ENCODE assay signal across 37 cellular contexts in the genomic region with DNA sequence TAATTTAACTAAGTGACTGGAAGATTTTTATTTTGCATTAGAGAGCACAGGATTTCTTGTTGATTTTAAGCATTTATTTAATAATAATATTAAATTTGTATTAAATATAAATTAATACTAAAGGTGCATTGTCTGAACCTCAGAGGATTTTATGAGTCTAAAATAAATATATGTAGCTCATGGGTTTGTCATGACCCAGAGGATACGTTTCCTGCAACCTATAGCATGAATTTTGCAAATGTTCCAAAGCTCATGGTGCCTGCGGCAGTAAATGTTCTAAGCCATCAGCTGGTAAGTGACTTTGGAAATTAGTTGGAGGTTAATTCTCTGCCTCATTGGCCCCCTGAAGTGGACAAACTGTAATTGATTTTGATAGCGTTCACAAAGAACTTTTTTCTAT.
"Had no signal": no experiment of that assay in that cellular context is flagged by ENCODE, and none has a peak within 500 bp of the region (broad histone marks: within the 10 kb centered on the region; RNA-seq: fewer than 3 reads in every experiment).

No MANE protein-coding gene starts in this region.

- H3K27me3 ChIP-seq: ascending aorta, cardiac muscle cell had no signal

- H3K9me3 ChIP-seq: ascending aorta had no signal

- H3K36me3 ChIP-seq: ascending aorta, cardiac muscle cell had no signal

- ATAC-seq: activated CD4-positive, alpha-beta T cell treated with anti-CD3 and anti-CD28 coated beads for 36 hours; activated CD4-positive, CD25-positive, alpha-beta regulatory T cell treated with anti-CD3 and anti-CD28 coated beads, Interleukin-2, amount 50 U/mL, for 24 hours; activated CD8-positive, alpha-beta memory T cell treated with anti-CD3 and anti-CD28 coated beads, Interleukin-2, amount 10 ng/mL, durations not matched to agents 7 days and 5 days; activated CD8-positive, alpha-beta T cell treated with anti-CD3 and anti-CD28 coated beads, Interleukin-2, amount 10 ng/mL, durations not matched to agents 7 days and 5 days; activated naive CD8-positive, alpha-beta T cell treated with anti-CD3 and anti-CD28 coated beads, Interleukin-2, amount 50 U/mL, for 24 hours had no signal

- H3K27me3 Mint-ChIP-seq: activated CD4-positive, alpha-beta memory T cell treated with anti-CD3 and anti-CD28 coated beads, Interleukin-2, amount 10 ng/mL, durations not matched to agents 7 days and 5 days; activated CD4-positive, alpha-beta T cell treated with anti-CD3 and anti-CD28 coated beads for 36 hours; activated CD4-positive, alpha-beta T cell treated with anti-CD3 and anti-CD28 coated beads, Interleukin-2, amount 10 ng/mL, durations not matched to agents 7 days and 5 days; activated CD8-positive, alpha-beta memory T cell treated with anti-CD3 and anti-CD28 coated beads, Interleukin-2, amount 10 ng/mL, durations not matched to agents 7 days and 5 days; activated naive CD4-positive, alpha-beta T cell treated with anti-CD3 and anti-CD28 coated beads, Interleukin-2, amount 10 ng/mL, durations not matched to agents 7 days and 5 days; activated naive CD4-positive, alpha-beta T cell treated with anti-CD3 and anti-CD28 coated beads, Interleukin-2, amount 50 U/mL, for 24 hours; activated naive CD8-positive, alpha-beta T cell; activated naive CD8-positive, alpha-beta T cell treated with anti-CD3 and anti-CD28 coated beads, Interleukin-2, amount 10 ng/mL, durations not matched to agents 7 days and 5 days; activated naive CD8-positive, alpha-beta T cell treated with anti-CD3 and anti-CD28 coated beads, Interleukin-2, amount 50 U/mL, for 24 hours; activated T-cell treated with anti-CD3 and anti-CD28 coated beads, Interleukin-2, amount 50 U/mL, for 24 hours; brain; central memory CD8-positive, alpha-beta T cell had no signal

- H3K4me3 ChIP-seq: ascending aorta, cardiac muscle cell had no signal

- H3K4me1 ChIP-seq: ascending aorta had no signal

- H3K4me1 Mint-ChIP-seq: activated CD4-positive, alpha-beta memory T cell treated with anti-CD3 and anti-CD28 coated beads, Interleukin-2, amount 10 ng/mL, durations not matched to agents 7 days and 5 days; activated CD4-positive, alpha-beta T cell treated with anti-CD3 and anti-CD28 coated beads for 36 hours; activated CD4-positive, alpha-beta T cell treated with anti-CD3 and anti-CD28 coated beads, Interleukin-2, amount 10 ng/mL, durations not matched to agents 7 days and 5 days; activated CD8-positive, alpha-beta memory T cell treated with anti-CD3 and anti-CD28 coated beads, Interleukin-2, amount 10 ng/mL, durations not matched to agents 7 days and 5 days; activated naive CD4-positive, alpha-beta T cell treated with anti-CD3 and anti-CD28 coated beads, Interleukin-2, amount 10 ng/mL, durations not matched to agents 7 days and 5 days; activated naive CD4-positive, alpha-beta T cell treated with anti-CD3 and anti-CD28 coated beads, Interleukin-2, amount 50 U/mL, for 24 hours; activated naive CD8-positive, alpha-beta T cell treated with anti-CD3 and anti-CD28 coated beads, Interleukin-2, amount 10 ng/mL, durations not matched to agents 7 days and 5 days; activated naive CD8-positive, alpha-beta T cell treated with anti-CD3 and anti-CD28 coated beads, Interleukin-2, amount 50 U/mL, for 24 hours; brain; central memory CD8-positive, alpha-beta T cell had no signal

- H3K27ac Mint-ChIP-seq: activated CD4-positive, alpha-beta memory T cell treated with anti-CD3 and anti-CD28 coated beads, Interleukin-2, amount 10 ng/mL, durations not matched to agents 7 days and 5 days; activated CD4-positive, alpha-beta T cell treated with anti-CD3 and anti-CD28 coated beads for 36 hours; activated CD4-positive, alpha-beta T cell treated with anti-CD3 and anti-CD28 coated beads, Interleukin-2, amount 10 ng/mL, durations not matched to agents 7 days and 5 days; activated CD8-positive, alpha-beta memory T cell treated with anti-CD3 and anti-CD28 coated beads, Interleukin-2, amount 10 ng/mL, durations not matched to agents 7 days and 5 days; activated CD8-positive, alpha-beta T cell treated with anti-CD3 and anti-CD28 coated beads, Interleukin-2, amount 10 ng/mL, durations not matched to agents 7 days and 5 days; activated naive CD4-positive, alpha-beta T cell treated with anti-CD3 and anti-CD28 coated beads, Interleukin-2, amount 10 ng/mL, durations not matched to agents 7 days and 5 days; activated naive CD4-positive, alpha-beta T cell treated with anti-CD3 and anti-CD28 coated beads, Interleukin-2, amount 50 U/mL, for 24 hours; activated naive CD8-positive, alpha-beta T cell; activated naive CD8-positive, alpha-beta T cell treated with anti-CD3 and anti-CD28 coated beads, Interleukin-2, amount 10 ng/mL, durations not matched to agents 7 days and 5 days; activated naive CD8-positive, alpha-beta T cell treated with anti-CD3 and anti-CD28 coated beads, Interleukin-2, amount 50 U/mL, for 24 hours; activated T-cell treated with anti-CD3 and anti-CD28 coated beads, Interleukin-2, amount 50 U/mL, for 24 hours; activated T-helper 2 cell treated with anti-CD3 and anti-CD28 coated beads, Interferon-gamma antibody, Interleukin-2, Interleukin-4, amounts not matched to agents 10 μg/mL and 5 μg/mL and 100 μg/mL, durations not matched to agents 14 hours and 24 hours and 36 hours; brain; T-helper 1 cell treated with Interleukin-12 subunit alpha and Interleukin-12 subunit beta and Interleukin-4 antibody, amounts not matched to agents 30 μg/mL and 1 μg/mL, for 36 hours; T-helper 2 cell treated with Interferon-gamma antibody and Interleukin-4, amounts not matched to agents 5 μg/mL and 100 μg/mL, for 36 hours had no signal

- H3K4me3 Mint-ChIP-seq: activated CD4-positive, alpha-beta memory T cell treated with anti-CD3 and anti-CD28 coated beads, Interleukin-2, amount 10 ng/mL, durations not matched to agents 7 days and 5 days; activated CD4-positive, alpha-beta T cell treated with anti-CD3 and anti-CD28 coated beads for 36 hours; activated CD4-positive, alpha-beta T cell treated with anti-CD3 and anti-CD28 coated beads, Interleukin-2, amount 10 ng/mL, durations not matched to agents 7 days and 5 days; activated CD8-positive, alpha-beta memory T cell treated with anti-CD3 and anti-CD28 coated beads, Interleukin-2, amount 10 ng/mL, durations not matched to agents 7 days and 5 days; activated CD8-positive, alpha-beta T cell treated with anti-CD3 and anti-CD28 coated beads, Interleukin-2, amount 10 ng/mL, durations not matched to agents 7 days and 5 days; activated naive CD4-positive, alpha-beta T cell treated with anti-CD3 and anti-CD28 coated beads, Interleukin-2, amount 10 ng/mL, durations not matched to agents 7 days and 5 days; activated naive CD4-positive, alpha-beta T cell treated with anti-CD3 and anti-CD28 coated beads, Interleukin-2, amount 50 U/mL, for 24 hours; activated naive CD8-positive, alpha-beta T cell; activated naive CD8-positive, alpha-beta T cell treated with anti-CD3 and anti-CD28 coated beads, Interleukin-2, amount 10 ng/mL, durations not matched to agents 7 days and 5 days; activated naive CD8-positive, alpha-beta T cell treated with anti-CD3 and anti-CD28 coated beads, Interleukin-2, amount 50 U/mL, for 24 hours; activated T-cell treated with anti-CD3 and anti-CD28 coated beads, Interleukin-2, amount 50 U/mL, for 24 hours; brain; central memory CD8-positive, alpha-beta T cell; T-helper 1 cell treated with Interleukin-12 subunit alpha and Interleukin-12 subunit beta and Interleukin-4 antibody, amounts not matched to agents 30 μg/mL and 1 μg/mL, for 36 hours; T-helper 2 cell treated with Interferon-gamma antibody and Interleukin-4, amounts not matched to agents 5 μg/mL and 100 μg/mL, for 36 hours had no signal

- H3K27ac ChIP-seq: ascending aorta, cardiac muscle cell, VCaP had no signal

- H3K36me3 Mint-ChIP-seq: activated CD8-positive, alpha-beta memory T cell treated with anti-CD3 and anti-CD28 coated beads, Interleukin-2, amount 10 ng/mL, durations not matched to agents 7 days and 5 days; activated naive CD4-positive, alpha-beta T cell treated with anti-CD3 and anti-CD28 coated beads, Interleukin-2, amount 10 ng/mL, durations not matched to agents 7 days and 5 days; activated naive CD4-positive, alpha-beta T cell treated with anti-CD3 and anti-CD28 coated beads, Interleukin-2, amount 50 U/mL, for 24 hours; activated naive CD8-positive, alpha-beta T cell; activated naive CD8-positive, alpha-beta T cell treated with anti-CD3 and anti-CD28 coated beads, Interleukin-2, amount 10 ng/mL, durations not matched to agents 7 days and 5 days; brain had no signal

- DNase-seq: activated CD4-positive, alpha-beta memory T cell treated with anti-CD3 and anti-CD28 coated beads, Interleukin-2, amount 10 ng/mL, durations not matched to agents 7 days and 5 days; activated CD4-positive, alpha-beta T cell treated with anti-CD3 and anti-CD28 coated beads for 1 hour; activated CD4-positive, alpha-beta T cell treated with anti-CD3 and anti-CD28 coated beads for 36 hours; activated CD4-positive, alpha-beta T cell treated with anti-CD3 and anti-CD28 coated beads for 48 hours; activated CD4-positive, alpha-beta T cell treated with anti-CD3 and anti-CD28 coated beads, Interleukin-2, amount 10 ng/mL, durations not matched to agents 7 days and 5 days; activated CD4-positive, alpha-beta T cell treated with anti-CD3 and anti-CD28 coated beads, Interleukin-2, amount 50 U/mL, for 48 hours; activated CD4-positive, CD25-positive, alpha-beta regulatory T cell; activated CD8-positive, alpha-beta memory T cell treated with anti-CD3 and anti-CD28 coated beads for 24 hours; activated CD8-positive, alpha-beta memory T cell treated with anti-CD3 and anti-CD28 coated beads, Interleukin-2, amount 10 ng/mL, durations not matched to agents 7 days and 5 days; activated CD8-positive, alpha-beta memory T cell treated with anti-CD3 and anti-CD28 coated beads, Interleukin-2, amount 50 U/mL, for 48 hours; activated CD8-positive, alpha-beta T cell treated with anti-CD3 and anti-CD28 coated beads, Interleukin-2, amount 10 ng/mL, durations not matched to agents 7 days and 5 days; activated effector memory CD4-positive, alpha-beta T cell treated with Interleukin-2 at 50 U/mL for 16 hours; activated gamma-delta T cell; activated naive CD4-positive, alpha-beta T cell treated with anti-CD3 and anti-CD28 coated beads, Interleukin-2, amount 10 ng/mL, durations not matched to agents 7 days and 5 days; activated naive CD4-positive, alpha-beta T cell treated with Interleukin-2 at 50 U/mL for 16 hours; activated naive CD8-positive, alpha-beta T cell treated with anti-CD3 and anti-CD28 coated beads, Interleukin-2, amount 10 ng/mL, durations not matched to agents 7 days and 5 days; activated naive CD8-positive, alpha-beta T cell treated with anti-CD3 and anti-CD28 coated beads, Interleukin-2, amount 50 U/mL, for 24 hours; activated T-cell treated with anti-CD3 and anti-CD28 coated beads, Interleukin-2, amount 50 U/mL, for 24 hours; activated T-cell treated with anti-CD3 and anti-CD28 coated beads, Interleukin-2, amount 50 U/mL, for 48 hours; amygdala; anterior cingulate cortex; caudate nucleus; cerebellar nuclear complex; T-helper 1 cell; T-helper 2 cell; T-helper 9 cell had no signal

- H3K9me3 Mint-ChIP-seq: activated naive CD4-positive, alpha-beta T cell treated with anti-CD3 and anti-CD28 coated beads, Interleukin-2, amount 10 ng/mL, durations not matched to agents 7 days and 5 days; activated naive CD8-positive, alpha-beta T cell treated with anti-CD3 and anti-CD28 coated beads, Interleukin-2, amount 10 ng/mL, durations not matched to agents 7 days and 5 days; activated naive CD8-positive, alpha-beta T cell treated with anti-CD3 and anti-CD28 coated beads, Interleukin-2, amount 50 U/mL, for 24 hours; activated T-cell treated with anti-CD3 and anti-CD28 coated beads, Interleukin-2, amount 50 U/mL, for 24 hours; activated T-helper 2 cell treated with anti-CD3 and anti-CD28 coated beads, Interferon-gamma antibody, Interleukin-2, Interleukin-4, amounts not matched to agents 10 μg/mL and 5 μg/mL and 100 μg/mL, durations not matched to agents 14 hours and 24 hours and 36 hours; T-helper 2 cell treated with Interferon-gamma antibody and Interleukin-4, amounts not matched to agents 5 μg/mL and 100 μg/mL, for 36 hours had no signal
